In genomic region chr20:13563854-13564253, GRCh38 we compare ENCODE assay signal across 25 cellular contexts.
"Had no signal": no experiment of that assay in that cellular context is flagged by ENCODE, and none has a peak within 500 bp of the region (broad histone marks: within the 10 kb centered on the region; RNA-seq: fewer than 3 reads in every experiment).

No MANE protein-coding gene starts in this region.

- H3K9me3 ChIP-seq: gastroesophageal sphincter, lower lobe of right lung, mucosa of descending colon had no signal

- H3K4me1 Mint-ChIP-seq: immature natural killer cell, mesothelial cell of epicardium had no signal

- H3K4me3 Mint-ChIP-seq: immature natural killer cell, mesothelial cell of epicardium had no signal

- H3K27ac ChIP-seq: dorsolateral prefrontal cortex, esophagus muscularis mucosa, foreskin keratinocyte, gastroesophageal sphincter, heart left ventricle, hepatocyte, left ventricle myocardium inferior, lower lobe of right lung had no signal

- ATAC-seq: foreskin keratinocyte, gastroesophageal sphincter, left colon, left lobe of liver, lower lobe of right lung, mucosa of descending colon had no signal

- H3K27ac Mint-ChIP-seq: immature natural killer cell, mesothelial cell of epicardium had no signal

- FAIRE-seq: colon, endothelial cell of umbilical vein, frontal cortex, kidney had no signal

- H3K79me2 ChIP-seq: hepatocyte had no signal

- H3K4me2 ChIP-seq: hepatocyte had no signal

- H3K4me3 ChIP-seq: coronary artery, dorsolateral prefrontal cortex, esophagus muscularis mucosa, gastroesophageal sphincter, heart left ventricle, hepatocyte, left ventricle myocardium inferior, lower lobe of right lung, mucosa of descending colon had no signal

- H3K27me3 ChIP-seq: dorsolateral prefrontal cortex, esophagus muscularis mucosa, foreskin keratinocyte, gastroesophageal sphincter, heart left ventricle, hepatocyte had no signal

- DNase-seq: dermis blood vessel endothelial cell; dorsolateral prefrontal cortex; effector CD4-positive, alpha-beta T cell; effector memory CD4-positive, alpha-beta T cell; foreskin keratinocyte; heart left ventricle; hypothalamus; immature natural killer cell; islet precursor cell; kidney; kidney glomerular epithelial cell; left colon; left ventricle myocardium inferior; lower lobe of right lung; mesenchymal stem cell; mucosa of descending colon had no signal

- H2AFZ ChIP-seq: hepatocyte had no signal

- H3K4me1 ChIP-seq: foreskin keratinocyte, gastroesophageal sphincter, lower lobe of right lung had no signal
